In the genomic region with DNA sequence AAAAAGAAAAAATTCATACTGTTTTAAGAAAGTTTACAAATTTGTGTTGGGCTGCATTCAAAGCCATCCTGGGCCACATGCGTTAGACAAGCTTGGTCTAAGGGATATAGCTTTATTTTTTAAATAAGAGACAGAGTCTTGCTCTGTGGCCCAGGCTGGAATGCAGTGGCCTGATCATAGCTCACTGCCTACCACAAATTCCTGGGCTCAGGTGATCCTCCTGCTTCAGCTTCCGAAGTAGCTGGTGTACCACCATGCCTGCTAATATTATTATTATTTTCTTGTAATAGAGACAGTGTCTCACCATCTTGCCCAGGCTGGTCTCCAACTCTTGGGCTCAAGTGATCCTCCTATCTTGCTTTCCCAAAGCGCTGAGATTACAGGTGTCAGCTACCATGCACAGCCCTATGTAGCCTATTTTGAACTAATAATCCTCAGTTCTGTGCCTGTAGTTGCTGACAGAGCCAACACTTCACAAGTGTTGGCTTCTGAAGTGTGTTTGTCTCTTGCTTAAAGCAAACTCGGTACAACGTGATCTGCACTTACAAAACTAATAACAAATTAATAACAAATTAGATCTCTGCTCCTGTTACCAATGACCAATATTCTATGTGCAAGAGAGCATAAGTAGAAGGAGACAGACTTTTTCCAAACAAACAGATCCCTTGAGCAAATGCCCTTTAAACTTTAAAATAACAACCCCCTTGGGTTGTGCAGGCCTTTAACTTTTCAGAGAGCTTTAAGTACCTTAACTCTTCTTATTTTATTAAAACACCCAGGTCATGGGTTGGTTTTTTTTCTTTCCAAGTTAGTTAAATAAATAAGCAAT, we compare ENCODE assay signal across 9 cellular contexts.
A peak's percentile ranks its signal among the peaks of the same experiment; 100 is the strongest.
DNase-seq lines count a peak whose midpoint lies in the region; ATAC-seq, FAIRE-seq and TF ChIP-seq lines count a peak whose summit lies in the region.
"Had no signal": no experiment of that assay in that cellular context is flagged by ENCODE, and none has a peak within 500 bp of the region (broad histone marks: within the 10 kb centered on the region; RNA-seq: fewer than 3 reads in every experiment).

No MANE protein-coding gene starts in this region.

- H3K9me3 ChIP-seq in A549: no peaks in the 10 kb centered on the region
- no peaks in the 10 kb centered on the region for H3K9me3 ChIP-seq in SK-N-SH
- no peaks in the 10 kb centered on the region for H3K9me3 ChIP-seq in gastroesophageal sphincter
- no peaks in the 10 kb centered on the region for H3K9me3 ChIP-seq in osteoblast (ENCODE audit: low read depth, low read length)

- peak overlapping the region in 1 of 2 experiments; percentile 54; a peak in 2 of 6 replicates for H3K27ac ChIP-seq in A549
- H3K27ac ChIP-seq in SK-N-SH (ENCODE audit: low read depth in 2 of 2, low read length in 1 of 2): peak overlapping the region; percentile 83 to 94
- peak overlapping the region; percentile 67 to 78 (median 75) for H3K27ac ChIP-seq in gastroesophageal sphincter
- H3K27ac ChIP-seq in osteoblast (ENCODE audit: low read depth, low read length): peak overlapping the region; percentile 95

- POLR2A ChIA-PET in A549 (lab: Yijun Ruan, JAX): no interaction called here
- POLR2A ChIA-PET in SK-N-SH (lab: Yijun Ruan, JAX): interaction anchor here (1.3 kb wide), 1 partner anchor 135 kb away, joined by 5 read pairs; the partner anchor contains the start of gene VGLL4

- no peak for FAIRE-seq in A549 (lab: Jason Lieb, UNC)

- H3K4me1 ChIP-seq in A549: peaks cover 16% of the 10 kb centered on the region
- H3K4me1 ChIP-seq in SK-N-SH (ENCODE audit: control insufficient read depth in 1 of 2, insufficient read depth in 2 of 2, low read depth in 1 of 2, low read length in 1 of 2): peaks cover 30 to 32% of the 10 kb centered on the region in 2 experiments
- peaks cover 9 to 42% (median 26%) of the 10 kb centered on the region in 3 donors for H3K4me1 ChIP-seq in gastroesophageal sphincter
- H3K4me1 ChIP-seq in osteoblast (ENCODE audit: insufficient read depth, low read length): peaks cover 31% of the 10 kb centered on the region

- peak overlapping the region; percentile 42; the same call in 1 of the 2 replicates for H3K9ac ChIP-seq in SK-N-SH

- H3K27me3 ChIP-seq in SK-N-SH (ENCODE audit: insufficient read depth): no peaks in the 10 kb centered on the region
- no peaks in the 10 kb centered on the region for H3K27me3 ChIP-seq in gastroesophageal sphincter
- H3K27me3 ChIP-seq in osteoblast (ENCODE audit: insufficient read depth, low read length): no peaks in the 10 kb centered on the region

- TF ChIP-seq POLR2A in A549 (IDR thresholded peaks at IDR 0.05; ENCODE audit: low read length) (no peak), gastroesophageal sphincter (IDR thresholded peaks at IDR 0.05) (no peak)

- H3K4me3 ChIP-seq in A549: no peak overlapping the region
- H3K4me3 ChIP-seq in SK-N-SH (ENCODE audit: low read depth in 2 of 2, low read length in 1 of 2): no peak overlapping the region
- peak overlapping the region in 1 of 2 donors; percentile 10 for H3K4me3 ChIP-seq in gastroesophageal sphincter
- no peak overlapping the region for H3K4me3 ChIP-seq in osteoblast (ENCODE audit: insufficient read depth, low read length)

- 93% methylated on average over 5 of the region's 5 CpGs for WGBS in A549 (ENCODE audit: missing lambda C conversion rate)
- 79% methylated on average over 5 of the region's 5 CpGs for WGBS in SK-N-SH (ENCODE audit: low lambda C conversion rate)
- WGBS in gastroesophageal sphincter (ENCODE audit: low coverage in 1 of 2), 2 donors: 45 to 49% methylated on average over 5 of the region's 5 CpGs

- H4K20me1 ChIP-seq in SK-N-SH (ENCODE audit: insufficient read depth) (no peaks in the 10 kb centered on the region), osteoblast (ENCODE audit: insufficient read depth, low read length) (no peaks in the 10 kb centered on the region)

- DNase-seq in A549 (ENCODE audit: low read depth in 1 of 2, low spot score in 1 of 2): no peak
- no peak for DNase-seq in SK-N-SH
- DNase-seq in osteoblast (ENCODE audit: insufficient read length, low spot score, missing footprints): no peak
- DNase-seq in inferior parietal cortex (ENCODE audit: extremely low spot score): no peak
- DNase-seq in activated T-cell treated with anti-CD3 and anti-CD28 coated beads for 4 hours: no peak
- DNase-seq: activated CD8-positive, alpha-beta memory T cell treated with anti-CD3 and anti-CD28 coated beads for 24 hours had no signal

- no peak for TF ChIP-seq CTCF in A549 (IDR thresholded peaks at IDR 0.05)
- TF ChIP-seq CTCF in SK-N-SH (IDR thresholded peaks at IDR 0.05): no peak
- no peak for TF ChIP-seq CTCF in gastroesophageal sphincter (IDR thresholded peaks at IDR 0.05)
- TF ChIP-seq CTCF in osteoblast (IDR thresholded peaks at IDR 0.05; ENCODE audit: extremely low read depth, low read depth, low read length): no peak

- CTCF ChIA-PET in A549 (lab: Yijun Ruan, JAX) (interaction anchor here (0.6 kb wide), 1 partner anchor 14 kb away, joined by 3 read pairs; no protein-coding TSS in a partner anchor), SK-N-SH (lab: Yijun Ruan, JAX) (interaction anchor here (1.3 kb wide), 3 partner anchors 116 to 143 kb away, joined by 3 to 4 read pairs (median 3); no protein-coding TSS in a partner anchor)

- peaks cover 6% of the 10 kb centered on the region; the same call in 1 of the 2 replicates for H3K79me2 ChIP-seq in SK-N-SH (ENCODE audit: insufficient read depth)
- peaks cover 6% of the 10 kb centered on the region for H3K79me2 ChIP-seq in osteoblast (ENCODE audit: insufficient read depth, low read length)

- ATAC-seq in A549: no peak; a peak in 2 of 6 replicates
- ATAC-seq in gastroesophageal sphincter: no peak
- no peak for ATAC-seq in GM19395 (IDR thresholded peaks at IDR 0.05; ENCODE audit: unreplicated experiment)
- ATAC-seq in GM18517 (IDR thresholded peaks at IDR 0.05; ENCODE audit: unreplicated experiment): no peak

- no peaks in the 10 kb centered on the region for H3K9me2 ChIP-seq in SK-N-SH

- H3K4me2 ChIP-seq in A549 (peak overlapping the region; percentile 30), SK-N-SH (peak overlapping the region; percentile 54; the same call in 1 of the 2 replicates), osteoblast (ENCODE audit: insufficient read depth, low read length) (peak overlapping the region; percentile 76)

- H3K36me3 ChIP-seq in SK-N-SH (replicated peaks in 1 of 2; ENCODE audit: control insufficient read depth in 1 of 2, insufficient read depth in 2 of 2, low read length in 1 of 2) (no peaks in the 10 kb centered on the region), gastroesophageal sphincter (no peaks in the 10 kb centered on the region), osteoblast (ENCODE audit: insufficient read depth, low read length) (peaks cover 2% of the 10 kb centered on the region)

- no peak for TF ChIP-seq RAD21 in A549 (conservative IDR thresholded peaks at IDR 0.05 in 1 of 2, IDR thresholded peaks at IDR 0.05 in 1 of 2)
- no peak for TF ChIP-seq RAD21 in SK-N-SH (IDR thresholded peaks at IDR 0.05; ENCODE audit: low read length)

- peaks cover 23% of the 10 kb centered on the region for H3F3A ChIP-seq in SK-N-SH (replicated peaks; ENCODE audit: insufficient read depth)

- TF ChIP-seq EP300 in A549 (IDR thresholded peaks at IDR 0.05): no peak
- TF ChIP-seq EP300 in SK-N-SH (IDR thresholded peaks at IDR 0.05; ENCODE audit: borderline replicate concordance in 1 of 2, low read depth in 1 of 2, low read length in 1 of 2): no peak
- TF ChIP-seq EP300 in gastroesophageal sphincter (IDR thresholded peaks at IDR 0.05): no peak

- peak overlapping the region; percentile 7; the same call in 1 of the 2 replicates for H2AFZ ChIP-seq in SK-N-SH (ENCODE audit: low read depth)
- no peak overlapping the region for H2AFZ ChIP-seq in osteoblast (ENCODE audit: low read length)

TF ChIP-seq in A549, 52 proteins besides CTCF, POLR2A, EP300 and RAD21 (continues in another document):
- TF ChIP-seq GATA3 (IDR thresholded peaks at IDR 0.05; ENCODE audit: borderline replicate concordance): no peak
- no peak for TF ChIP-seq HDAC2 (IDR thresholded peaks at IDR 0.05)
- no peak for TF ChIP-seq HMGXB4 (CRISPR knock-in tag; IDR thresholded peaks at IDR 0.05; ENCODE audit: borderline replicate concordance)
- TF ChIP-seq HOXB5 (CRISPR knock-in tag; IDR thresholded peaks at IDR 0.05): no peak

TF ChIP-seq in SK-N-SH, 30 proteins besides CTCF, POLR2A, EP300 and RAD21:
- TF ChIP-seq, protein P1, sequence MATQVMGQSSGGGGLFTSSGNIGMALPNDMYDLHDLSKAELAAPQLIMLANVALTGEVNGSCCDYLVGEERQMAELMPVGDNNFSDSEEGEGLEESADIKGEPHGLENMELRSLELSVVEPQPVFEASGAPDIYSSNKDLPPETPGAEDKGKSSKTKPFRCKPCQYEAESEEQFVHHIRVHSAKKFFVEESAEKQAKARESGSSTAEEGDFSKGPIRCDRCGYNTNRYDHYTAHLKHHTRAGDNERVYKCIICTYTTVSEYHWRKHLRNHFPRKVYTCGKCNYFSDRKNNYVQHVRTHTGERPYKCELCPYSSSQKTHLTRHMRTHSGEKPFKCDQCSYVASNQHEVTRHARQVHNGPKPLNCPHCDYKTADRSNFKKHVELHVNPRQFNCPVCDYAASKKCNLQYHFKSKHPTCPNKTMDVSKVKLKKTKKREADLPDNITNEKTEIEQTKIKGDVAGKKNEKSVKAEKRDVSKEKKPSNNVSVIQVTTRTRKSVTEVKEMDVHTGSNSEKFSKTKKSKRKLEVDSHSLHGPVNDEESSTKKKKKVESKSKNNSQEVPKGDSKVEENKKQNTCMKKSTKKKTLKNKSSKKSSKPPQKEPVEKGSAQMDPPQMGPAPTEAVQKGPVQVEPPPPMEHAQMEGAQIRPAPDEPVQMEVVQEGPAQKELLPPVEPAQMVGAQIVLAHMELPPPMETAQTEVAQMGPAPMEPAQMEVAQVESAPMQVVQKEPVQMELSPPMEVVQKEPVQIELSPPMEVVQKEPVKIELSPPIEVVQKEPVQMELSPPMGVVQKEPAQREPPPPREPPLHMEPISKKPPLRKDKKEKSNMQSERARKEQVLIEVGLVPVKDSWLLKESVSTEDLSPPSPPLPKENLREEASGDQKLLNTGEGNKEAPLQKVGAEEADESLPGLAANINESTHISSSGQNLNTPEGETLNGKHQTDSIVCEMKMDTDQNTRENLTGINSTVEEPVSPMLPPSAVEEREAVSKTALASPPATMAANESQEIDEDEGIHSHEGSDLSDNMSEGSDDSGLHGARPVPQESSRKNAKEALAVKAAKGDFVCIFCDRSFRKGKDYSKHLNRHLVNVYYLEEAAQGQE (IDR thresholded peaks at IDR 0.05; ENCODE audit: low read depth, low read length): no peak
- TF ChIP-seq SIN3A (IDR thresholded peaks at IDR 0.05; ENCODE audit: borderline replicate concordance, low read depth, low read length): no peak
- TF ChIP-seq RFX5 (IDR thresholded peaks at IDR 0.05; ENCODE audit: low read length): 0 out of 2 replicates have a peak, but pooled peaks have one; percentile 4
- no peak for TF ChIP-seq MXI1 (IDR thresholded peaks at IDR 0.05; ENCODE audit: low read depth, low read length)
TF ChIP-seq in SK-N-SH: peak in this region for 1.

Comparison
In these comparisons a context has a peak if more than half of its experiments do, and no peak if none do; other contexts are left out.
1. Of the 12 proteins assayed by ChIP-seq in both A549 and SK-N-SH: peak only in A549: none; only in SK-N-SH: RFX5; in both: none; in neither: 11.